25 cellular contexts compared by ENCODE assay signal in genomic region chr6:110562316-110562915, GRCh38.
"Had no signal": no experiment of that assay in that cellular context is flagged by ENCODE, and none has a peak within 500 bp of the region (broad histone marks: within the 10 kb centered on the region; RNA-seq: fewer than 3 reads in every experiment).

No MANE protein-coding gene starts in this region.

- H3K4me3 ChIP-seq: ascending aorta, cardiac muscle cell, heart left ventricle, right atrium auricular region, tibial nerve had no signal

- H3K27me3 ChIP-seq: ascending aorta, cardiac muscle cell, heart left ventricle, right atrium auricular region, tibial nerve had no signal

- H3K4me3 Mint-ChIP-seq: activated B cell treated with CpG ODN at 0.5 μM for 24 hours; activated naive CD8-positive, alpha-beta T cell treated with anti-CD3 and anti-CD28 coated beads for 36 hours; brain; immature natural killer cell; neural crest cell had no signal

- H3K27me3 Mint-ChIP-seq: activated B cell treated with CpG ODN at 0.5 μM for 24 hours; activated naive CD8-positive, alpha-beta T cell treated with anti-CD3 and anti-CD28 coated beads for 36 hours had no signal

- H3K36me3 ChIP-seq: ascending aorta, cardiac muscle cell, heart left ventricle, right atrium auricular region, tibial nerve had no signal

- H3K4me1 ChIP-seq: ascending aorta, tibial nerve had no signal

- FAIRE-seq: endothelial cell of umbilical vein, kidney had no signal

- H3K27ac ChIP-seq: ascending aorta, cardiac muscle cell, heart left ventricle, right atrium auricular region, tibial nerve had no signal

- H3K9me3 ChIP-seq: ascending aorta had no signal

- H3K27ac Mint-ChIP-seq: activated B cell treated with CpG ODN at 0.5 μM for 24 hours; activated naive CD8-positive, alpha-beta T cell treated with anti-CD3 and anti-CD28 coated beads for 36 hours; activated T-helper 2 cell treated with anti-CD3 and anti-CD28 coated beads, Interferon-gamma antibody, Interleukin-2, Interleukin-4, amounts not matched to agents 10 μg/mL and 5 μg/mL and 100 μg/mL, durations not matched to agents 14 hours and 24 hours and 36 hours; immature natural killer cell had no signal

- DNase-seq: activated B cell treated with CpG ODN at 0.5 μM for 24 hours; activated CD4-positive, alpha-beta T cell treated with anti-CD3 and anti-CD28 coated beads, Interleukin-2, amount 50 U/mL, for 4 hours; activated naive CD8-positive, alpha-beta T cell treated with anti-CD3 and anti-CD28 coated beads for 36 hours; activated T-cell treated with anti-CD3 and anti-CD28 coated beads, Interleukin-2, amount 50 U/mL, for 48 hours; cortex of kidney; foreskin fibroblast; heart left ventricle; hypothalamus; immature natural killer cell; kidney; midbrain; naive thymus-derived CD4-positive, alpha-beta T cell; occipital lobe; stimulated activated CD4-positive, alpha-beta T cell treated with anti-CD3 and anti-CD28 coated beads, Interleukin-15, amount 100 ng/mL, for 24 hours; stimulated activated CD4-positive, alpha-beta T cell treated with anti-CD3 and anti-CD28 coated beads, Interleukin-2, amount 100 ng/mL, for 24 hours; stimulated activated naive CD4-positive, alpha-beta T cell treated with Interleukin-2 at 50 U/mL for 16 hours; SW 1271 had no signal

- H3K36me3 Mint-ChIP-seq: activated naive CD8-positive, alpha-beta T cell treated with anti-CD3 and anti-CD28 coated beads for 36 hours; brain; immature natural killer cell had no signal

- H3K9me3 Mint-ChIP-seq: activated B cell treated with CpG ODN at 0.5 μM for 24 hours, neural crest cell had no signal

- ATAC-seq: heart left ventricle; naive thymus-derived CD4-positive, alpha-beta T cell had no signal
